In the genomic region with DNA sequence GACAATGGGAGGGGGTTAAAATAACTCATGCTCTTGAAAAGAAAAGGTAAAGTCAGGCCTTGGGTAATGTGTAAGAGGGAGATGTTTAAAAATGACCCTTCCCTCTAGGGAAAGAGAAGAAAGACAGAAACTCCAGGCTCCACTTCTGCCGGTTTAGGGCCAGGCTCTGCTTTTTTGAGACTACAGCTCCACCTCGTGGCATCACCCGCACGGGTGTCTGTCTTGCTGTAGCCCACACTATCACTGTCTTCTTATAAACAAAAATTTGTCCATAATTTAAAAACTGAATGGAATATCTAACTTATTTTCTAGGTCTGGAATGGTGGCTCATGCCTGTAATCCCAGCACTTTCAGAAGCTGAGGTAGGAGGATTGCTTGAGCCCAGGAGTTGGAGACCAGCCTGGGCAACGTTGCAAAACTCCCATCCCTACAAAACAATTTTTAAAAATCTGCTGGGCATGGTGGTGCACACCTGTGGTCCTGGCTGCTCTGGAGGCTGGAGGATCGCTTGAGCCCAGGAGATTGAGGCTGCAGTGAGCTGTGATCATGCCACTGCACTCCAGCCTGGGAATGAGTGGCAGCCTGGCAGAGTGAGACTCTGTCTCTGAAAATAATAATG, we compare ENCODE assay signal across 8 cellular contexts.
DNase-seq lines count a peak whose midpoint lies in the region; TF ChIP-seq lines count a peak whose summit lies in the region.

No MANE protein-coding gene starts in this region.

- peak; percentile 91 for TF ChIP-seq CTCF in SK-N-SH (IDR thresholded peaks at IDR 0.05)

- no peak for TF ChIP-seq EP300 in SK-N-SH (IDR thresholded peaks at IDR 0.05; ENCODE audit: borderline replicate concordance in 1 of 2, low read depth in 1 of 2, low read length in 1 of 2)

- no peaks in the 10 kb centered on the region for H3K79me2 ChIP-seq in SK-N-SH (ENCODE audit: insufficient read depth)

- H2AFZ ChIP-seq in SK-N-SH (ENCODE audit: low read depth) = no peak overlapping the region

- CTCF ChIA-PET in SK-N-SH (lab: Yijun Ruan, JAX) = interaction anchor here (0.5 to 12.0 kb wide), 43 partner anchors 8 to 628 kb away, joined by 3 to 273 read pairs (median 4); a partner anchor contains a TSS

- no peaks in the 10 kb centered on the region for H3F3A ChIP-seq in SK-N-SH (replicated peaks; ENCODE audit: insufficient read depth)

- DNase-seq in NCI-H2171 treated with DMSO at 0.1 percent for 48 hours (lab: John Stamatoyannopoulos, UW) (peak; percentile 47), NCI-H2171 (lab: John Stamatoyannopoulos, UW) (no peak), KG1 (lab: John Stamatoyannopoulos, UW) (peak; percentile 17), SK-N-SH (peak; percentile 78), germinal center (ENCODE audit: low spot score) (peak; percentile 74), pons (ENCODE audit: low spot score) (peak; percentile 77), cortex of kidney (lab: John Stamatoyannopoulos, UW) (no peak)
- DNase-seq in activated naive CD4-positive, alpha-beta T cell treated with Interleukin-2 at 50 U/mL for 16 hours = peak; percentile 70

- H3K4me1 ChIP-seq in SK-N-SH (ENCODE audit: control insufficient read depth in 1 of 2, insufficient read depth in 2 of 2, low read depth in 1 of 2, low read length in 1 of 2) = peaks cover 0 to 5% of the 10 kb centered on the region in 2 experiments; a peak in 1 of 4 replicates

- H3K9ac ChIP-seq in SK-N-SH = no peak overlapping the region

- no peaks in the 10 kb centered on the region for H3K9me2 ChIP-seq in SK-N-SH

- H3K27me3 ChIP-seq in SK-N-SH (ENCODE audit: insufficient read depth) = peaks cover 2% of the 10 kb centered on the region

- no peak overlapping the region; a peak in 1 of 4 replicates for H3K4me3 ChIP-seq in SK-N-SH (ENCODE audit: low read depth in 2 of 2, low read length in 1 of 2)

- no peak overlapping the region for H3K4me2 ChIP-seq in SK-N-SH

- POLR2A ChIA-PET in SK-N-SH (lab: Yijun Ruan, JAX) = no interaction called here

- 3% methylated on average over 6 of the region's 6 CpGs for WGBS in SK-N-SH (ENCODE audit: low lambda C conversion rate)

- H3K36me3 ChIP-seq in SK-N-SH (replicated peaks in 1 of 2; ENCODE audit: control insufficient read depth in 1 of 2, insufficient read depth in 2 of 2, low read length in 1 of 2) = no peaks in the 10 kb centered on the region

- no peaks in the 10 kb centered on the region for H3K9me3 ChIP-seq in SK-N-SH

- H4K20me1 ChIP-seq in SK-N-SH (ENCODE audit: insufficient read depth) = no peaks in the 10 kb centered on the region

- TF ChIP-seq RAD21 in SK-N-SH (IDR thresholded peaks at IDR 0.05; ENCODE audit: low read length) = peak; percentile 96

- no peak overlapping the region for H3K27ac ChIP-seq in SK-N-SH (ENCODE audit: low read depth in 2 of 2, low read length in 1 of 2)

TF ChIP-seq in SK-N-SH, 30 proteins besides CTCF, POLR2A, EP300 and RAD21:
- TF ChIP-seq RXRA (IDR thresholded peaks at IDR 0.05; ENCODE audit: borderline replicate concordance, low read depth) (no peak), MXI1 (IDR thresholded peaks at IDR 0.05; ENCODE audit: low read depth, low read length) (no peak), NRF1 (IDR thresholded peaks at IDR 0.05; ENCODE audit: low read depth, low read length) (peak; percentile 17; the same call in 1 of the 2 replicates), SIN3A (IDR thresholded peaks at IDR 0.05; ENCODE audit: borderline replicate concordance, low read depth, low read length) (no peak), SMC3 (IDR thresholded peaks at IDR 0.05; ENCODE audit: low read depth, low read length) (peak; percentile 97)
- TF ChIP-seq, protein P1, sequence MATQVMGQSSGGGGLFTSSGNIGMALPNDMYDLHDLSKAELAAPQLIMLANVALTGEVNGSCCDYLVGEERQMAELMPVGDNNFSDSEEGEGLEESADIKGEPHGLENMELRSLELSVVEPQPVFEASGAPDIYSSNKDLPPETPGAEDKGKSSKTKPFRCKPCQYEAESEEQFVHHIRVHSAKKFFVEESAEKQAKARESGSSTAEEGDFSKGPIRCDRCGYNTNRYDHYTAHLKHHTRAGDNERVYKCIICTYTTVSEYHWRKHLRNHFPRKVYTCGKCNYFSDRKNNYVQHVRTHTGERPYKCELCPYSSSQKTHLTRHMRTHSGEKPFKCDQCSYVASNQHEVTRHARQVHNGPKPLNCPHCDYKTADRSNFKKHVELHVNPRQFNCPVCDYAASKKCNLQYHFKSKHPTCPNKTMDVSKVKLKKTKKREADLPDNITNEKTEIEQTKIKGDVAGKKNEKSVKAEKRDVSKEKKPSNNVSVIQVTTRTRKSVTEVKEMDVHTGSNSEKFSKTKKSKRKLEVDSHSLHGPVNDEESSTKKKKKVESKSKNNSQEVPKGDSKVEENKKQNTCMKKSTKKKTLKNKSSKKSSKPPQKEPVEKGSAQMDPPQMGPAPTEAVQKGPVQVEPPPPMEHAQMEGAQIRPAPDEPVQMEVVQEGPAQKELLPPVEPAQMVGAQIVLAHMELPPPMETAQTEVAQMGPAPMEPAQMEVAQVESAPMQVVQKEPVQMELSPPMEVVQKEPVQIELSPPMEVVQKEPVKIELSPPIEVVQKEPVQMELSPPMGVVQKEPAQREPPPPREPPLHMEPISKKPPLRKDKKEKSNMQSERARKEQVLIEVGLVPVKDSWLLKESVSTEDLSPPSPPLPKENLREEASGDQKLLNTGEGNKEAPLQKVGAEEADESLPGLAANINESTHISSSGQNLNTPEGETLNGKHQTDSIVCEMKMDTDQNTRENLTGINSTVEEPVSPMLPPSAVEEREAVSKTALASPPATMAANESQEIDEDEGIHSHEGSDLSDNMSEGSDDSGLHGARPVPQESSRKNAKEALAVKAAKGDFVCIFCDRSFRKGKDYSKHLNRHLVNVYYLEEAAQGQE (IDR thresholded peaks at IDR 0.05; ENCODE audit: low read depth, low read length) = no peak

Comparison
In these comparisons a context has a peak if more than half of its experiments do, and no peak if none do; other contexts are left out.
1. DNase-seq: peak in NCI-H2171 treated with DMSO at 0.1 percent for 48 hours (single experiment), KG1 (single experiment), SK-N-SH (single experiment), activated naive CD4-positive, alpha-beta T cell treated with Interleukin-2 at 50 U/mL for 16 hours (single experiment), germinal center (single experiment) and pons (single experiment); none in NCI-H2171 (single experiment) and cortex of kidney (single experiment).